22 cellular contexts compared by ENCODE assay signal in genomic region chr2:114724513-114724912, GRCh38.
"Had no signal": no experiment of that assay in that cellular context is flagged by ENCODE, and none has a peak within 500 bp of the region (broad histone marks: within the 10 kb centered on the region; RNA-seq: fewer than 3 reads in every experiment).

No MANE protein-coding gene starts in this region.

- H3K4me1 Mint-ChIP-seq: natural killer cell; stimulated activated effector memory CD8-positive, alpha-beta T cell treated with anti-CD3 and anti-CD28 coated beads, Interleukin-12 subunit alpha, Interleukin-12 subunit beta, amount 100 ng/mL, for 72 hours had no signal

- DNase-seq: cerebellar nuclear complex; cortex of kidney; effector memory CD8-positive, alpha-beta T cell; foreskin fibroblast; gastrocnemius medialis; head of caudate nucleus; left cardiac atrium; left ventricle myocardium superior; lower lobe of right lung; natural killer cell; stimulated activated CD4-positive, alpha-beta T cell treated with anti-CD3 and anti-CD28 coated beads, Interleukin-2, amount 100 ng/mL, for 24 hours; stimulated activated CD4-positive, alpha-beta T cell treated with anti-CD3 and anti-CD28 coated beads, Interleukin-4, amount 100 ng/mL, for 24 hours; stimulated activated naive CD4-positive, alpha-beta T cell treated with Interleukin-2 at 50 U/mL for 16 hours; substantia nigra; testis; tibial artery; upper lobe of left lung had no signal

- H3K4me1 ChIP-seq: gastrocnemius medialis, lower lobe of right lung, prostate gland, right atrium auricular region, testis, tibial artery, upper lobe of left lung, vagina had no signal

- H3K36me3 ChIP-seq: gastrocnemius medialis, lower lobe of right lung, prostate gland, right atrium auricular region, tibial artery, upper lobe of left lung, vagina had no signal

- H3K9me3 ChIP-seq: gastrocnemius medialis, lower lobe of right lung, prostate gland, right atrium auricular region, testis, tibial artery, upper lobe of left lung, vagina had no signal

- H3K27me3 Mint-ChIP-seq: effector memory CD8-positive, alpha-beta T cell had no signal

- H3K27me3 ChIP-seq: gastrocnemius medialis, right atrium auricular region, testis, tibial artery, upper lobe of left lung, vagina had no signal

- H3K36me3 Mint-ChIP-seq: natural killer cell; stimulated activated effector memory CD8-positive, alpha-beta T cell treated with anti-CD3 and anti-CD28 coated beads, Interleukin-12 subunit alpha, Interleukin-12 subunit beta, amount 100 ng/mL, for 72 hours had no signal

- H3K27ac ChIP-seq: gastrocnemius medialis, lower lobe of right lung, prostate gland, right atrium auricular region, testis, tibial artery, upper lobe of left lung, vagina had no signal

- H3K27ac Mint-ChIP-seq: effector memory CD8-positive, alpha-beta T cell; natural killer cell; stimulated activated effector memory CD8-positive, alpha-beta T cell treated with anti-CD3 and anti-CD28 coated beads, Interleukin-12 subunit alpha, Interleukin-12 subunit beta, amount 100 ng/mL, for 72 hours had no signal

- H3K4me3 ChIP-seq: gastrocnemius medialis, lower lobe of right lung, prostate gland, right atrium auricular region, testis, tibial artery, upper lobe of left lung, vagina had no signal

- H3K4me3 Mint-ChIP-seq: effector memory CD8-positive, alpha-beta T cell; natural killer cell; stimulated activated effector memory CD8-positive, alpha-beta T cell treated with anti-CD3 and anti-CD28 coated beads, Interleukin-12 subunit alpha, Interleukin-12 subunit beta, amount 100 ng/mL, for 72 hours had no signal

- ATAC-seq: effector memory CD8-positive, alpha-beta T cell; gastrocnemius medialis; left cardiac atrium; left ventricle myocardium superior; lower lobe of right lung; natural killer cell; sciatic nerve; stimulated activated effector memory CD8-positive, alpha-beta T cell treated with anti-CD3 and anti-CD28 coated beads, Interleukin-12 subunit alpha, Interleukin-12 subunit beta, amount 100 ng/mL, for 72 hours had no signal
